ENCODE assay signal across 8 cellular contexts in genomic region chr7:44123190-44124003, GRCh38. TPM values are rescaled to one million over a fixed set of nuclear protein-coding genes. Genes with fewer than 3 reads are reported as not detected.
A peak's percentile ranks its signal among the peaks of the same experiment; 100 is the strongest.
DNase-seq lines count a peak whose midpoint lies in the region; ATAC-seq and TF ChIP-seq lines count a peak whose summit lies in the region.

Gene POLD2 (minus strand): TSS chr7:44123548. CDS start chr7:44122053, 1,495 bp downstream.

- 0% methylated on average over 16 of the region's 86 CpGs for WGBS in right lobe of liver (ENCODE audit: insufficient coverage, low coverage, low lambda C conversion rate, missing lambda C conversion rate)

- peak; percentile 58 for TF ChIP-seq POLR2A in right lobe of liver (IDR thresholded peaks at IDR 0.05)

- H3K4me1 ChIP-seq in right lobe of liver = peaks cover 0 to 21% (median 8%) of the 10 kb centered on the region in 4 donors

- intact Hi-C loops in CD14-positive monocyte (cut with micrococcal nuclease) (loop anchor here (5.0 kb wide), 2 partner anchors 41 to 106 kb away; partner anchors contain the start of gene POLM (in 2 of the 2)), dorsolateral prefrontal cortex (cut with DNase I) (loop anchor here in 1 of 2 donors (5.0 kb wide), 1 partner anchor 41 kb away; the partner anchor contains the start of gene POLM), right lobe of liver (cut with DNase I) (no loop called here)
- intact Hi-C loops in activated CD4-positive, alpha-beta memory T cell treated with anti-CD3 and anti-CD28 coated beads for 36 hours (cut with micrococcal nuclease) = loop anchor here (1.0 kb wide), 2 partner anchors 41 to 77 kb away; partner anchors contain the start of genes POLM and YKT6

- no peak for TF ChIP-seq CTCF in CD14-positive monocyte (IDR thresholded peaks at IDR 0.05)
- TF ChIP-seq CTCF in dorsolateral prefrontal cortex (IDR thresholded peaks at IDR 0.05 in 54 of 56, conservative IDR thresholded peaks at IDR 0.05 in 2 of 56; ENCODE audit: low read depth in 1 of 56, partially characterized antibody in 56 of 56) = peak in 25 of 56 donors; percentile 6 to 55 (median 22)
- no peak for TF ChIP-seq CTCF in right lobe of liver (IDR thresholded peaks at IDR 0.05)

- H3K27ac ChIP-seq in dorsolateral prefrontal cortex (peak within 1 kb of the TSS in 56 of 59 donors; percentile 1 to 90 (median 76)), right lobe of liver (peak within 1 kb of the TSS; percentile 77 to 81 (median 80))

- peak; percentile 93 for DNase-seq in CD14-positive monocyte (ENCODE audit: low spot score)
- peak; percentile 96 for DNase-seq in NCI-H774 (lab: John Stamatoyannopoulos, UW)
- peak; percentile 99 for DNase-seq in activated CD4-positive, alpha-beta memory T cell treated with anti-CD3 and anti-CD28 coated beads for 36 hours
- peak; percentile 93 to 99 (median 98) for DNase-seq in dorsolateral prefrontal cortex
- peak; percentile 99 for DNase-seq in right lobe of liver
- peak; percentile 97 to 98 for DNase-seq in stimulated activated CD4-positive, alpha-beta T cell treated with anti-CD3 and anti-CD28 coated beads, Interleukin-4, amount 100 ng/mL, for 4 hours

- no peaks in the 10 kb centered on the region for H3K9me3 ChIP-seq in right lobe of liver

- H3K27me3 Mint-ChIP-seq in CD14-positive monocyte (ENCODE audit: low read depth in 3 of 3) = peaks cover 0 to 4% (median 0%) of the 10 kb centered on the region in 3 donors
- H3K27me3 Mint-ChIP-seq in activated CD4-positive, alpha-beta memory T cell treated with anti-CD3 and anti-CD28 coated beads for 36 hours = no peaks in the 10 kb centered on the region

- peak within 1 kb of the TSS; percentile 67 to 95 (median 86) for H3K4me3 ChIP-seq in dorsolateral prefrontal cortex
- peak within 1 kb of the TSS; percentile 92 to 98 (median 93) for H3K4me3 ChIP-seq in right lobe of liver

- CTCF ChIA-PET in activated CD4-positive, alpha-beta memory T cell treated with anti-CD3 and anti-CD28 coated beads for 36 hours (lab: Charles Lee) = interaction anchor here (0.6 to 1.6 kb wide), 5 partner anchors 38 to 442 kb away, joined by 3 to 6 read pairs (median 3); partner anchors contain the start of gene YKT6

- H3K9me3 Mint-ChIP-seq in CD14-positive monocyte = peaks cover 0 to 4% (median 0%) of the 10 kb centered on the region in 7 donors
- no peaks in the 10 kb centered on the region for H3K9me3 Mint-ChIP-seq in activated CD4-positive, alpha-beta memory T cell treated with anti-CD3 and anti-CD28 coated beads for 36 hours

- POLR2A ChIA-PET in activated CD4-positive, alpha-beta memory T cell treated with anti-CD3 and anti-CD28 coated beads for 36 hours (lab: Charles Lee) = interaction anchor here (0.6 to 1.5 kb wide), 2 partner anchors 12 to 45 kb away, joined by 3 to 4 read pairs; no protein-coding TSS in a partner anchor

- peaks cover 0 to 12% (median 3%) of the 10 kb centered on the region in 4 donors for H3K36me3 ChIP-seq in right lobe of liver

- peaks cover 15% of the 10 kb centered on the region for H3K4me1 Mint-ChIP-seq in CD14-positive monocyte
- H3K4me1 Mint-ChIP-seq in activated CD4-positive, alpha-beta memory T cell treated with anti-CD3 and anti-CD28 coated beads for 36 hours (ENCODE audit: low read depth) = peaks cover 36% of the 10 kb centered on the region

- peaks cover 9 to 19% of the 10 kb centered on the region in 2 donors for H3K36me3 Mint-ChIP-seq in CD14-positive monocyte
- H3K36me3 Mint-ChIP-seq in activated CD4-positive, alpha-beta memory T cell treated with anti-CD3 and anti-CD28 coated beads for 36 hours = peaks cover 21% of the 10 kb centered on the region

- H3K27ac Mint-ChIP-seq in CD14-positive monocyte = peak within 1 kb of the TSS; percentile 70 to 91 (median 78)
- peak within 1 kb of the TSS; percentile 59 for H3K27ac Mint-ChIP-seq in activated CD4-positive, alpha-beta memory T cell treated with anti-CD3 and anti-CD28 coated beads for 36 hours

- ATAC-seq in GM19395 (IDR thresholded peaks at IDR 0.05; ENCODE audit: unreplicated experiment) (peak; percentile 98), HG03565 (IDR thresholded peaks at IDR 0.05; ENCODE audit: unreplicated experiment) (peak; percentile 95), right lobe of liver (peak; percentile 96 to 99 (median 99))

- no peaks in the 10 kb centered on the region for H3K27me3 ChIP-seq in dorsolateral prefrontal cortex
- no peaks in the 10 kb centered on the region for H3K27me3 ChIP-seq in right lobe of liver

- H3K4me3 Mint-ChIP-seq in CD14-positive monocyte = peak within 1 kb of the TSS; percentile 73 to 94
- peak within 1 kb of the TSS; percentile 78 for H3K4me3 Mint-ChIP-seq in activated CD4-positive, alpha-beta memory T cell treated with anti-CD3 and anti-CD28 coated beads for 36 hours

RNA-seq across cellular contexts. Expression of gene POLD2, which starts in this region (rescaled TPM):
- polyA plus RNA-seq in CD14-positive monocyte = 10 to 100 TPM; 24.1 to 25.7 TPM
- total RNA-seq in activated CD4-positive, alpha-beta memory T cell treated with anti-CD3 and anti-CD28 coated beads for 36 hours = 100 to 1,000 TPM; 189 to 212 TPM
- total RNA-seq in dorsolateral prefrontal cortex = 10 to 100 TPM; 33.8 to 83.9 (median 57.8) TPM
- total RNA-seq in right lobe of liver = 10 to 100 TPM; 36.4 to 73.4 (median 57.3) TPM

Comparison
In these comparisons a context has a peak if more than half of its experiments do, and no peak if none do; other contexts are left out.
1. Peak in every context shown above with its lines: DNase-seq, ATAC-seq, H3K4me3 ChIP-seq and H3K27ac ChIP-seq.
2. intact Hi-C loops: an anchor here in CD14-positive monocyte (5.0 kb wide) and activated CD4-positive, alpha-beta memory T cell treated with anti-CD3 and anti-CD28 coated beads for 36 hours (1.0 kb wide); none called in right lobe of liver.